Comparison of ENCODE assay signal across 18 cellular contexts in the genomic region with DNA sequence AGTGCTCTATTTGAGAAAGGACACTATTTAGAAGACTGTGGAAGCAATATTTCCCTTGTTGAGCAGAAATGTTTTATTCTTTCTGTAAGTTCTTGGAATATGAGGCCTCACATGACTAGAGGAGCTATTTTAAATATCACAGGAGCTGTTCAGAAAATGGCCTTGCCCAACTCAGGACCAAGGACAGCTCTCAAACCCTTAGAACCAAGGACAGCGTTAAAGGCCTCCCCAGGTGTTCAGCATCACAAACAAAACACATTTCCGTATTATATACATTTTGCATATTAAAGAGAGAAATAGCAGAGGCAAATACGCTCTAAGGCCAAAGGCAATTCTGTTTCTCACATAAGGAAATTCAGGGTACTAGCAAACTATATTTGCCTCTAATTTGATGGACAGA.
DNase-seq lines count a peak whose midpoint lies in the region; ATAC-seq, FAIRE-seq and TF ChIP-seq lines count a peak whose summit lies in the region.
"Had no signal": no experiment of that assay in that cellular context is flagged by ENCODE, and none has a peak within 500 bp of the region (broad histone marks: within the 10 kb centered on the region; RNA-seq: fewer than 3 reads in every experiment).

No MANE protein-coding gene starts in this region.

- no peak for TF ChIP-seq RAD21 in Ishikawa (IDR thresholded peaks at IDR 0.05; ENCODE audit: low read depth)

- H3K4me3 ChIP-seq in SK-N-MC (no peak overlapping the region), keratinocyte (ENCODE audit: control insufficient read depth in 2 of 3, extremely low read depth in 1 of 3, insufficient read depth in 2 of 3, low read depth in 1 of 3, low read length in 3 of 3) (no peak overlapping the region)
- H3K4me3 ChIP-seq: ascending aorta, dorsolateral prefrontal cortex, gastrocnemius medialis, HAP-1 had no signal

- no peak for ATAC-seq in GM21526 (IDR thresholded peaks at IDR 0.05; ENCODE audit: low FRiP score, unreplicated experiment)
- ATAC-seq: gastrocnemius medialis had no signal

- no peak overlapping the region for H2AFZ ChIP-seq in keratinocyte (ENCODE audit: control insufficient read depth, low read length)

- no peak overlapping the region for H3K4me2 ChIP-seq in keratinocyte (ENCODE audit: control insufficient read depth, extremely low read depth, insufficient read depth, low read depth, low read length)

- no peak for TF ChIP-seq EP300 in Ishikawa (IDR thresholded peaks at IDR 0.05; ENCODE audit: borderline replicate concordance)

- no peak for TF ChIP-seq POLR2A in GM12891 (IDR thresholded peaks at IDR 0.05; ENCODE audit: low read depth, low read length)

- no peaks in the 10 kb centered on the region for H4K20me1 ChIP-seq in keratinocyte (ENCODE audit: control insufficient read depth, extremely low read depth, insufficient read depth, low read length)

- peak; percentile 5 for FAIRE-seq in keratinocyte (lab: Jason Lieb, UNC)
- FAIRE-seq in GM12891 (lab: Jason Lieb, UNC) = no peak

- H3K79me2 ChIP-seq in keratinocyte (ENCODE audit: control insufficient read depth, insufficient read depth, low read length) = no peaks in the 10 kb centered on the region

- no peak overlapping the region for H3K9ac ChIP-seq in SK-N-MC (ENCODE audit: insufficient read length)
- H3K9ac ChIP-seq in keratinocyte (ENCODE audit: control insufficient read depth, extremely low read depth, insufficient read depth, low read length) = no peak overlapping the region

- H3K27ac ChIP-seq in SK-N-MC (no peak overlapping the region), keratinocyte (ENCODE audit: control insufficient read depth, insufficient read depth, low read length) (no peak overlapping the region)
- H3K27ac ChIP-seq: ascending aorta, dorsolateral prefrontal cortex, gastrocnemius medialis had no signal

- H3K36me3 ChIP-seq in SK-N-MC (ENCODE audit: insufficient read depth, low read length) = no peaks in the 10 kb centered on the region
- no peaks in the 10 kb centered on the region for H3K36me3 ChIP-seq in keratinocyte (ENCODE audit: control insufficient read depth in 2 of 2, extremely low read depth in 1 of 2, insufficient read depth in 2 of 2, low read length in 2 of 2)
- H3K36me3 ChIP-seq: ascending aorta, BE2C, gastrocnemius medialis, HAP-1 had no signal

- no peaks in the 10 kb centered on the region for H3K9me1 ChIP-seq in keratinocyte (ENCODE audit: control insufficient read depth, extremely low read depth, insufficient read depth, low read length)

- no peak for TF ChIP-seq CTCF in keratinocyte (optimal IDR thresholded peaks at IDR 0.05 in 1 of 3, IDR thresholded peaks at IDR 0.05 in 1 of 3, conservative IDR thresholded peaks at IDR 0.05 in 1 of 3; ENCODE audit: extremely low read depth in 1 of 3, insufficient read depth in 2 of 3, low read length in 3 of 3)

- no peaks in the 10 kb centered on the region for H3K9me3 ChIP-seq in SK-N-MC (ENCODE audit: low read depth, low read length)
- no peaks in the 10 kb centered on the region for H3K9me3 ChIP-seq in keratinocyte (ENCODE audit: control insufficient read depth, low read depth, low read length)
- H3K9me3 ChIP-seq: ascending aorta, BE2C, gastrocnemius medialis had no signal

- peak; percentile 38 for DNase-seq in ELF-1 (ENCODE audit: low read depth, low spot score)
- DNase-seq in SK-N-MC (ENCODE audit: low read depth, low spot score) = peak; percentile 5
- no peak for DNase-seq in keratinocyte (ENCODE audit: low read depth, low spot score)
- DNase-seq in NCI-H82 treated with DMSO at 0.1 percent for 48 hours (lab: John Stamatoyannopoulos, UW; ENCODE audit: unreplicated experiment) = no peak
- no peak for DNase-seq in GM12891 (ENCODE audit: insufficient read length, low spot score)
- DNase-seq in NCI-H345 treated with DMSO at 0.1 percent for 48 hours (lab: John Stamatoyannopoulos, UW; ENCODE audit: unreplicated experiment) = no peak
- DNase-seq: activated CD4-positive, alpha-beta T cell treated with anti-CD3 and anti-CD28 coated beads, Interleukin-2, amount 50 U/mL, for 1 hour; BE2C; dorsolateral prefrontal cortex; EL; gastrocnemius medialis; islet precursor cell; NCI-H1694 treated with DMSO at 0.1 percent for 48 hours; NCI-H82 had no signal

- dilution Hi-C loops in keratinocyte (cut with MboI; ENCODE audit: extremely low pct_ligation_motif_present, low sequenced_read_pairs) = no loop called here

- H3K27me3 ChIP-seq in keratinocyte (ENCODE audit: control insufficient read depth, extremely low read depth, insufficient read depth, low read length) = no peaks in the 10 kb centered on the region
- H3K27me3 ChIP-seq: ascending aorta, BE2C, gastrocnemius medialis had no signal

- H3K4me1 ChIP-seq in keratinocyte (ENCODE audit: control insufficient read depth, extremely low read depth, insufficient read depth, low read length) = peaks cover 2% of the 10 kb centered on the region
- H3K4me1 ChIP-seq: ascending aorta, BE2C, gastrocnemius medialis, HAP-1 had no signal

TF ChIP-seq in Ishikawa, 13 proteins besides CTCF, POLR2A, EP300 and RAD21:
- TF ChIP-seq, protein P1, sequence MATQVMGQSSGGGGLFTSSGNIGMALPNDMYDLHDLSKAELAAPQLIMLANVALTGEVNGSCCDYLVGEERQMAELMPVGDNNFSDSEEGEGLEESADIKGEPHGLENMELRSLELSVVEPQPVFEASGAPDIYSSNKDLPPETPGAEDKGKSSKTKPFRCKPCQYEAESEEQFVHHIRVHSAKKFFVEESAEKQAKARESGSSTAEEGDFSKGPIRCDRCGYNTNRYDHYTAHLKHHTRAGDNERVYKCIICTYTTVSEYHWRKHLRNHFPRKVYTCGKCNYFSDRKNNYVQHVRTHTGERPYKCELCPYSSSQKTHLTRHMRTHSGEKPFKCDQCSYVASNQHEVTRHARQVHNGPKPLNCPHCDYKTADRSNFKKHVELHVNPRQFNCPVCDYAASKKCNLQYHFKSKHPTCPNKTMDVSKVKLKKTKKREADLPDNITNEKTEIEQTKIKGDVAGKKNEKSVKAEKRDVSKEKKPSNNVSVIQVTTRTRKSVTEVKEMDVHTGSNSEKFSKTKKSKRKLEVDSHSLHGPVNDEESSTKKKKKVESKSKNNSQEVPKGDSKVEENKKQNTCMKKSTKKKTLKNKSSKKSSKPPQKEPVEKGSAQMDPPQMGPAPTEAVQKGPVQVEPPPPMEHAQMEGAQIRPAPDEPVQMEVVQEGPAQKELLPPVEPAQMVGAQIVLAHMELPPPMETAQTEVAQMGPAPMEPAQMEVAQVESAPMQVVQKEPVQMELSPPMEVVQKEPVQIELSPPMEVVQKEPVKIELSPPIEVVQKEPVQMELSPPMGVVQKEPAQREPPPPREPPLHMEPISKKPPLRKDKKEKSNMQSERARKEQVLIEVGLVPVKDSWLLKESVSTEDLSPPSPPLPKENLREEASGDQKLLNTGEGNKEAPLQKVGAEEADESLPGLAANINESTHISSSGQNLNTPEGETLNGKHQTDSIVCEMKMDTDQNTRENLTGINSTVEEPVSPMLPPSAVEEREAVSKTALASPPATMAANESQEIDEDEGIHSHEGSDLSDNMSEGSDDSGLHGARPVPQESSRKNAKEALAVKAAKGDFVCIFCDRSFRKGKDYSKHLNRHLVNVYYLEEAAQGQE (IDR thresholded peaks at IDR 0.05; ENCODE audit: low read depth) = peak; percentile 91
- TF ChIP-seq FOXM1 (IDR thresholded peaks at IDR 0.05; ENCODE audit: borderline replicate concordance, low read depth) = no peak

TF ChIP-seq in GM12891, 5 proteins besides CTCF, POLR2A, EP300 and RAD21:
- no peak for TF ChIP-seq POU2F2 (IDR thresholded peaks at IDR 0.05; ENCODE audit: low read depth, low read length)
- TF ChIP-seq TAF1 (IDR thresholded peaks at IDR 0.05; ENCODE audit: low read depth, low read length) = no peak
- no peak for TF ChIP-seq SPI1 (IDR thresholded peaks at IDR 0.05; ENCODE audit: low read depth, low read length)

Comparison
In these comparisons a context has a peak if more than half of its experiments do, and no peak if none do; other contexts are left out.
1. DNase-seq: peak in ELF-1 (single experiment) and SK-N-MC (single experiment); none in keratinocyte (single experiment), NCI-H82 treated with DMSO at 0.1 percent for 48 hours (single experiment), GM12891 (single experiment) and NCI-H345 treated with DMSO at 0.1 percent for 48 hours (single experiment).